In the genomic region with DNA sequence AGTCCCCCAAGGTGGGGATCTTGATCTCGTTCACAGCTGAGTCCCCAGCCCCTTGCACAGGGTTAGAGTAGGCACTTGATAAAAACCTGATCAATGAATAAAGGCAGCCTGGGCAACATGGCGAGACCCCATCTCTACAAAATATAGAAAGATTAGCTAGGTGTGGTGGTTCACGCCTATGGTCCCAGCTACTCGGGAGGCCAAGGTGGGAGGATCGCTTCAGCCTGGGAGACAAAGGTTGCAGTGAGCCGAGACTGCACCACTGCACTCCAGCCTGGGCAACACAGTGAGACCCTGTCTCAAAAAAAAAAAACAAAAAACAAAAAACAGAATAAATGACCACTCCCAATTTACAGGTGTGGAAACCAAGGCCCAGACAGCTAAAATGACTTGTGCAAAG, we compare ENCODE assay signal across 1 cellular context.
TF ChIP-seq lines count a peak whose summit lies in the region.

No MANE protein-coding gene starts in this region.

TF ChIP-seq in K562, 482 proteins besides CTCF, POLR2A, EP300 and RAD21:
- no peak for TF ChIP-seq ZBTB2 (IDR thresholded peaks at IDR 0.05)
- TF ChIP-seq ZNF121 (CRISPR knock-in tag; conservative IDR thresholded peaks at IDR 0.05): peak; percentile 64
TF ChIP-seq in K562: peak in this region for 1.
